10 cellular contexts compared by ENCODE assay signal in the genomic region with DNA sequence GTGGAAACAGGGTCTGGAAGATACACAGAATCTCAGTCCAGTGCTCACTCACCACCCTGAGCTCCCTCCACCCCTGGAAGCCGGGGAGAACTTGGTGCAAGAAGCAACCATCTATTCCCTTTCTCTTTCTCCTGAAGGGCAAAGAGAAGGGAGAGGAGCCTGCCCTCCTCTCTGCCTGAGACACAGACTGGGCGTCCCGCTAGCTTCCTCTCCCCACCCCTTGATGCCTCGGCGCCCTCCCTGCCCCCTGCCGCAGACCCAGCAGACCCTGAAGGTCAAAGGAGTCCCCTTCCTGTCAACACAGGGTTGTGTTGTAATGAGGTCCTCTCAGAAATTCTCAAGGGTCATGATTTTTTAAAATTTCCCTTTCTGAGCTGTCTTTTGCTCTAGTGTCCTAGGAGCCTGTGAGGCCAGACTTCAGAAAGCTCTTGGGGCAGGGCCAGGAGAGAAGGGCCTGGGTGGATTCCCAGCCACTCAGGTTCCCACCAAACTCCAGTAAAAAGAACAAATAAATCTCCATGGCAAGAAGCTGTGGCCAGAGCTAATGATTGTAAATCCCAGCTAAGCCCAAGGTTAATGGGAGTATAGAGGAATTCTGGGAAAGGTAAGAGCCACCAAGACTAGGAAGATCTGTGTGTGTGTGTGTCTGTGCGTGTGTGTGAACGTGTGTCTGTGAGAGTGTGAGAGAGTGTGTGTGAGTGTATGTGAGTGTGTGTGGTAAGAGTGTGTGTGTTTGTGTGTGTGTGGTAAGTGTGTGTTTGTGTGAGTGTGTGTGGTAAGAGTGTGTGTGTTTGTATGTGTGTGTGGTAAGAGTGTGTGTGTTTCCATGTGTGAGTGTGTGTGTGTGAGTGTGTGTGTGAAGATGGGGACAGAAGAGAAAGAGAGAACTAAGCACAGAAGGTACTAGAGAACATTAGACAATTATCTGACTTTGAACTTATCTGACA. TPM values are rescaled to one million over a fixed set of nuclear protein-coding genes. Genes with fewer than 3 reads are reported as not detected.
A peak's percentile ranks its signal among the peaks of the same experiment; 100 is the strongest.
DNase-seq lines count a peak whose midpoint lies in the region; ATAC-seq and TF ChIP-seq lines count a peak whose summit lies in the region.
"Had no signal": no experiment of that assay in that cellular context is flagged by ENCODE, and none has a peak within 500 bp of the region (broad histone marks: within the 10 kb centered on the region; RNA-seq: fewer than 3 reads in every experiment).

No MANE protein-coding gene starts in this region.

- CTCF ChIA-PET in CD4-positive, alpha-beta T cell (lab: Charles Lee) = interaction anchor here (4.6 kb wide), 1 partner anchor 71 kb away, joined by 43 read pairs; no protein-coding TSS in a partner anchor

- WGBS in prostate gland = 17% methylated on average over 8 of the region's 8 CpGs

- peak; percentile 62 for ATAC-seq in SK-N-SH treated with all-trans-retinoic acid at 6 μM for 48 hours
- ATAC-seq in CD4-positive, alpha-beta T cell (ENCODE audit: poor library complexity) = no peak

- no peak for TF ChIP-seq CTCF in prostate gland (IDR thresholded peaks at IDR 0.05)
- TF ChIP-seq CTCF in CD4-positive, alpha-beta T cell (IDR thresholded peaks at IDR 0.05) = no peak

- POLR2A ChIA-PET in CD4-positive, alpha-beta T cell (lab: Charles Lee) = no interaction called here

- peaks cover 10% of the 10 kb centered on the region for H3K4me1 Mint-ChIP-seq in CD4-positive, alpha-beta T cell (ENCODE audit: low read depth)

- H3K36me3 Mint-ChIP-seq in CD4-positive, alpha-beta T cell (ENCODE audit: low read depth) = no peaks in the 10 kb centered on the region
- H3K36me3 Mint-ChIP-seq: activated naive CD4-positive, alpha-beta T cell treated with anti-CD3 and anti-CD28 coated beads, Interleukin-2, amount 50 U/mL, for 24 hours had no signal

- H3K4me3 Mint-ChIP-seq in CD4-positive, alpha-beta T cell = no peak overlapping the region
- H3K4me3 Mint-ChIP-seq: activated naive CD4-positive, alpha-beta T cell treated with anti-CD3 and anti-CD28 coated beads, Interleukin-2, amount 50 U/mL, for 24 hours had no signal

- intact Hi-C loops in prostate gland (cut with DNase I) = loop anchor here (2.0 to 5.0 kb wide), 3 partner anchors 51 to 171 kb away; no protein-coding TSS in a partner anchor
- intact Hi-C loops in CD4-positive, alpha-beta T cell (cut with DNase I, micrococcal nuclease) = loop anchor here (5.0 kb wide), 2 partner anchors 36 to 441 kb away; no protein-coding TSS in a partner anchor

- H3K27ac Mint-ChIP-seq in CD4-positive, alpha-beta T cell = no peak overlapping the region
- H3K27ac Mint-ChIP-seq: activated naive CD4-positive, alpha-beta T cell treated with anti-CD3 and anti-CD28 coated beads, Interleukin-2, amount 50 U/mL, for 24 hours had no signal

- peak; percentile 27 for DNase-seq in ELF-1 (ENCODE audit: low read depth, low spot score)
- peak; percentile 54 for DNase-seq in glomerular visceral epithelial cell (ENCODE audit: extremely low spot score)
- DNase-seq in prostate gland (ENCODE audit: low spot score) = no peak
- no peak for DNase-seq in NCI-H2081 treated with DMSO at 0.1 percent for 48 hours (lab: John Stamatoyannopoulos, UW)
- DNase-seq in putamen (ENCODE audit: low spot score) = no peak
- DNase-seq in CD4-positive, alpha-beta T cell = no peak
- DNase-seq in NK-92 treated with Interleukin-12 subunit alpha and Interleukin-12 subunit beta, amount 100 ng/mL, for 24 hours (lab: John Stamatoyannopoulos, UW) = no peak
- DNase-seq: Karpas-422 had no signal

- no peaks in the 10 kb centered on the region for H3K9me3 ChIP-seq in prostate gland
- no peaks in the 10 kb centered on the region for H3K9me3 ChIP-seq in CD4-positive, alpha-beta T cell (ENCODE audit: control insufficient read depth, low read length)

- H3K4me3 ChIP-seq in prostate gland = peak overlapping the region in 1 of 2 donors; percentile 31

- no peaks in the 10 kb centered on the region for H3K27me3 ChIP-seq in prostate gland (replicated peaks; ENCODE audit: insufficient read depth)
- H3K27me3 ChIP-seq in CD4-positive, alpha-beta T cell (ENCODE audit: control insufficient read depth, insufficient read depth, low read length) = peaks cover 48% of the 10 kb centered on the region

- no peak for TF ChIP-seq POLR2A in prostate gland (IDR thresholded peaks at IDR 0.05)

- peak overlapping the region; percentile 62 to 66 for H3K27ac ChIP-seq in prostate gland
- H3K27ac ChIP-seq in CD4-positive, alpha-beta T cell (ENCODE audit: low read depth, low read length) = no peak overlapping the region

- H3K27me3 Mint-ChIP-seq in CD4-positive, alpha-beta T cell = peaks cover 65% of the 10 kb centered on the region

- H3K36me3 ChIP-seq in prostate gland = no peaks in the 10 kb centered on the region

- H3K4me1 ChIP-seq in prostate gland (replicated peaks) = peaks cover 8% of the 10 kb centered on the region

- H3K9me3 Mint-ChIP-seq in CD4-positive, alpha-beta T cell = no peaks in the 10 kb centered on the region
- H3K9me3 Mint-ChIP-seq: activated naive CD4-positive, alpha-beta T cell treated with anti-CD3 and anti-CD28 coated beads, Interleukin-2, amount 50 U/mL, for 24 hours had no signal

TF ChIP-seq in SK-N-SH treated with all-trans-retinoic acid at 6 μM for 48 hours, 23 proteins besides CTCF, POLR2A, EP300 and RAD21:
- TF ChIP-seq TOX (CRISPR knock-in tag; IDR thresholded peaks at IDR 0.05; ENCODE audit: borderline replicate concordance) (no peak), GLIS3 (CRISPR knock-in tag; IDR thresholded peaks at IDR 0.05) (no peak), ARNTL (CRISPR knock-in tag; IDR thresholded peaks at IDR 0.05; ENCODE audit: borderline replicate concordance, low read depth) (no peak), ISL1 (CRISPR knock-in tag; IDR thresholded peaks at IDR 0.05) (no peak), TCF4 (CRISPR knock-in tag; IDR thresholded peaks at IDR 0.05; ENCODE audit: borderline replicate concordance) (no peak), SNAI2 (CRISPR knock-in tag; IDR thresholded peaks at IDR 0.05) (no peak), ESRRG (CRISPR knock-in tag; IDR thresholded peaks at IDR 0.05) (no peak), OSR1 (CRISPR knock-in tag; IDR thresholded peaks at IDR 0.05) (no peak), ZFP30 (CRISPR knock-in tag; IDR thresholded peaks at IDR 0.05) (no peak), BACH2 (CRISPR knock-in tag; IDR thresholded peaks at IDR 0.05; ENCODE audit: borderline replicate concordance) (no peak)
- TF ChIP-seq, protein P1, sequence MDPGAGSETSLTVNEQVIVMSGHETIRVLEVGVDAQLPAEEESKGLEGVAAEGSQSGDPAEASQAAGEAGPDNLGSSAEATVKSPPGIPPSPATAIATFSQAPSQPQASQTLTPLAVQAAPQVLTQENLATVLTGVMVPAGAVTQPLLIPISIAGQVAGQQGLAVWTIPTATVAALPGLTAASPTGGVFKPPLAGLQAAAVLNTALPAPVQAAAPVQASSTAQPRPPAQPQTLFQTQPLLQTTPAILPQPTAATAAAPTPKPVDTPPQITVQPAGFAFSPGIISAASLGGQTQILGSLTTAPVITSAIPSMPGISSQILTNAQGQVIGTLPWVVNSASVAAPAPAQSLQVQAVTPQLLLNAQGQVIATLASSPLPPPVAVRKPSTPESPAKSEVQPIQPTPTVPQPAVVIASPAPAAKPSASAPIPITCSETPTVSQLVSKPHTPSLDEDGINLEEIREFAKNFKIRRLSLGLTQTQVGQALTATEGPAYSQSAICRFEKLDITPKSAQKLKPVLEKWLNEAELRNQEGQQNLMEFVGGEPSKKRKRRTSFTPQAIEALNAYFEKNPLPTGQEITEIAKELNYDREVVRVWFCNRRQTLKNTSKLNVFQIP (CRISPR knock-in tag; IDR thresholded peaks at IDR 0.05; ENCODE audit: borderline replicate concordance, low read depth) = no peak

RNA-seq across cellular contexts. Expression of a gene that starts 1.0 kb away (rescaled TPM):
- total RNA-seq in prostate gland = 10 to 100 TPM; 29.1 to 31.1 TPM
- total RNA-seq in CD4-positive, alpha-beta T cell = not detected

RNA-seq across cellular contexts. Expression of a gene that starts 22.5 kb away (rescaled TPM):
- total RNA-seq in prostate gland = 10 to 100 TPM; 31.6 to 42.7 TPM
- total RNA-seq in CD4-positive, alpha-beta T cell = 100 to 1,000 TPM; 172 TPM

RNA-seq across cellular contexts. Expression of a gene that starts 59.1 kb away (rescaled TPM):
- total RNA-seq in prostate gland = 1 to 10 TPM in 1 of 2 donors, not detected in 1; 1.5 TPM
- total RNA-seq in CD4-positive, alpha-beta T cell = not detected

Comparison
In these comparisons a context has a peak if more than half of its experiments do, and no peak if none do; other contexts are left out.
1. DNase-seq: peak in ELF-1 (single experiment) and glomerular visceral epithelial cell (single experiment); none in prostate gland (single experiment), NCI-H2081 treated with DMSO at 0.1 percent for 48 hours (single experiment), putamen (single experiment), CD4-positive, alpha-beta T cell (0 of 10) and NK-92 treated with Interleukin-12 subunit alpha and Interleukin-12 subunit beta, amount 100 ng/mL, for 24 hours (single experiment).
2. RNA of a gene that starts 1.0 kb away (total RNA-seq): 29.1 to 31.1 TPM in prostate gland; not detected in CD4-positive, alpha-beta T cell; every median in the first group is over 10 times any median in the second.